In the genomic region with DNA sequence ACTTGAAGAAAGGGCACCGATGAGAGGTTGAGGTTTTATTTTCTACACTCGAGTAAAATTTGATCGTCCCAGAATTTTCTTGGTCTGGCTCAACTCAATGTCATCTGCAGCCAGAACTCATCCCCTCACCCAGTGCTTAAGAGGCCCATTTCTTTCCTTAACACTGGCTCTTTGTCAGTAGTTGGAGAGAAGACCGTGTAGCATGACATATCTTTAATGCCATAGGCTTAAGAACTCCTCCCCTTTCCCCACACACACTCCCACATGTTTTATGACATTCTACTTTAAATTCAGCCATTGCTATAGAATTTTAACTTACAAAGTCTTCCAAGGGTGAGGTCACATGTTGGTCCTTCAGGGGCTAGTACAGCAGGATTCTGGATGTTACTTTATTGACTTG, we compare ENCODE assay signal across 6 cellular contexts.
"Had no signal": no experiment of that assay in that cellular context is flagged by ENCODE, and none has a peak within 500 bp of the region (broad histone marks: within the 10 kb centered on the region; RNA-seq: fewer than 3 reads in every experiment).

No MANE protein-coding gene starts in this region.

- H3K27ac Mint-ChIP-seq: H9 had no signal

- H2AFZ ChIP-seq: GM23248 had no signal

- H3K4me3 Mint-ChIP-seq: H9 had no signal

- H3K4me3 ChIP-seq: GM23248, K562 had no signal

- ATAC-seq: K562 had no signal

- DNase-seq: GM23248, H9, HCEC 1CT, IMR-90, KG1 had no signal

- H3K27ac ChIP-seq: GM23248 had no signal

- H3K9me3 Mint-ChIP-seq: H9 had no signal
